Comparison of ENCODE assay signal across 8 cellular contexts in the genomic region with DNA sequence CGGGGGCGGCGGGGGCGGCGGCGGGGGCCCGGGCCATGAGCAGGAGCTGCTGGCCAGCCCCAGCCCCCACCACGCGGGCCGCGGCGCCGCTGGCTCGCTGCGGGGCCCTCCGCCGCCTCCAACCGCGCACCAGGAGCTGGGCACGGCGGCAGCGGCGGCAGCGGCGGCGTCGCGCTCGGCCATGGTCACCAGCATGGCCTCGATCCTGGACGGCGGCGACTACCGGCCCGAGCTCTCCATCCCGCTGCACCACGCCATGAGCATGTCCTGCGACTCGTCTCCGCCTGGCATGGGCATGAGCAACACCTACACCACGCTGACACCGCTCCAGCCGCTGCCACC. TPM values are rescaled to one million over a fixed set of nuclear protein-coding genes. Genes with fewer than 3 reads are reported as not detected.
DNase-seq lines count a peak whose midpoint lies in the region; ATAC-seq and TF ChIP-seq lines count a peak whose summit lies in the region.

No MANE protein-coding gene starts in this region.

- peak overlapping the region; percentile 65 for H3K4me3 ChIP-seq in thymus (ENCODE audit: low read length)

- CTCF ChIA-PET in activated naive CD4-positive, alpha-beta T cell treated with anti-CD3 and anti-CD28 coated beads for 36 hours (lab: Charles Lee): no interaction called here
- CTCF ChIA-PET in activated B cell treated with CpG ODN at 0.5 μM for 24 hours (lab: Charles Lee): no interaction called here

- no peak overlapping the region for H3K27ac ChIP-seq in thymus (ENCODE audit: low read depth)

- H3K27me3 ChIP-seq in thymus (ENCODE audit: control insufficient read depth, insufficient read depth): peaks cover 96% of the 10 kb centered on the region

- H3K4me1 Mint-ChIP-seq in activated naive CD4-positive, alpha-beta T cell treated with anti-CD3 and anti-CD28 coated beads for 36 hours (ENCODE audit: low read depth): peaks cover 54% of the 10 kb centered on the region
- H3K4me1 Mint-ChIP-seq in activated B cell treated with CpG ODN at 0.5 μM for 24 hours (peaks cover 39% of the 10 kb centered on the region), immature natural killer cell (peaks cover 13 to 18% of the 10 kb centered on the region in 2 donors)

- H3K4me3 Mint-ChIP-seq in activated naive CD4-positive, alpha-beta T cell treated with anti-CD3 and anti-CD28 coated beads for 36 hours: peak overlapping the region; percentile 38
- H3K4me3 Mint-ChIP-seq in activated B cell treated with CpG ODN at 0.5 μM for 24 hours (peak overlapping the region; percentile 61), immature natural killer cell (peak overlapping the region; percentile 46 to 68 (median 60))

- intact Hi-C loops in activated naive CD4-positive, alpha-beta T cell treated with anti-CD3 and anti-CD28 coated beads for 36 hours (cut with micrococcal nuclease): loop anchor here (2.0 to 5.0 kb wide), 6 partner anchors 126 to 1849 kb away; a partner anchor contains a TSS
- intact Hi-C loops in activated B cell treated with CpG ODN at 0.5 μM for 24 hours (cut with micrococcal nuclease): loop anchor here (5.0 kb wide), 1 partner anchor 799 kb away; a partner anchor contains a TSS

- H3K36me3 Mint-ChIP-seq in activated naive CD4-positive, alpha-beta T cell treated with anti-CD3 and anti-CD28 coated beads for 36 hours (ENCODE audit: low read depth): no peaks in the 10 kb centered on the region
- H3K36me3 Mint-ChIP-seq in activated naive CD4-positive, alpha-beta T cell treated with anti-CD3 and anti-CD28 coated beads, Interleukin-2, amount 50 U/mL, for 72 hours: peaks cover 36 to 46% of the 10 kb centered on the region in 2 donors
- H3K36me3 Mint-ChIP-seq in activated B cell treated with CpG ODN at 0.5 μM for 24 hours (ENCODE audit: low read depth): no peaks in the 10 kb centered on the region
- peaks cover 0 to 8% (median 4%) of the 10 kb centered on the region in 3 donors for H3K36me3 Mint-ChIP-seq in immature natural killer cell

- no peaks in the 10 kb centered on the region for H3K9me3 Mint-ChIP-seq in activated naive CD4-positive, alpha-beta T cell treated with anti-CD3 and anti-CD28 coated beads for 36 hours
- H3K9me3 Mint-ChIP-seq in activated naive CD4-positive, alpha-beta T cell treated with anti-CD3 and anti-CD28 coated beads, Interleukin-2, amount 50 U/mL, for 72 hours: peaks cover 3 to 12% of the 10 kb centered on the region in 2 donors
- H3K9me3 Mint-ChIP-seq in activated B cell treated with CpG ODN at 0.5 μM for 24 hours (no peaks in the 10 kb centered on the region), immature natural killer cell (peaks cover under 1 to 48% (median 13%) of the 10 kb centered on the region in 6 donors)

- ATAC-seq in activated naive CD4-positive, alpha-beta T cell treated with anti-CD3 and anti-CD28 coated beads, Interleukin-2, amount 50 U/mL, for 72 hours: no peak
- ATAC-seq in activated B cell treated with CpG ODN at 0.5 μM for 24 hours (ENCODE audit: low read depth) (no peak), GM19455 (IDR thresholded peaks at IDR 0.05; ENCODE audit: unreplicated experiment) (no peak), HG03280 (IDR thresholded peaks at IDR 0.05; ENCODE audit: unreplicated experiment) (no peak)

- no peak for TF ChIP-seq CTCF in activated B cell treated with CpG ODN at 0.5 μM for 24 hours (IDR thresholded peaks at IDR 0.05)

- peaks cover 88% of the 10 kb centered on the region for H3K27me3 Mint-ChIP-seq in activated naive CD4-positive, alpha-beta T cell treated with anti-CD3 and anti-CD28 coated beads for 36 hours (ENCODE audit: low read depth)
- peaks cover 77% of the 10 kb centered on the region for H3K27me3 Mint-ChIP-seq in activated B cell treated with CpG ODN at 0.5 μM for 24 hours
- H3K27me3 Mint-ChIP-seq in immature natural killer cell (ENCODE audit: low read depth in 3 of 3): peaks cover 31 to 73% (median 63%) of the 10 kb centered on the region in 3 donors

- H3K36me3 ChIP-seq in thymus (ENCODE audit: control insufficient read depth, insufficient read depth): no peaks in the 10 kb centered on the region

- WGBS in thymus: 4% methylated on average over 43 of the region's 43 CpGs

- no peak overlapping the region for H3K27ac Mint-ChIP-seq in activated naive CD4-positive, alpha-beta T cell treated with anti-CD3 and anti-CD28 coated beads for 36 hours
- peak overlapping the region in 1 of 2 donors; percentile 72 for H3K27ac Mint-ChIP-seq in activated naive CD4-positive, alpha-beta T cell treated with anti-CD3 and anti-CD28 coated beads, Interleukin-2, amount 50 U/mL, for 72 hours
- H3K27ac Mint-ChIP-seq in activated B cell treated with CpG ODN at 0.5 μM for 24 hours: no peak overlapping the region
- H3K27ac Mint-ChIP-seq in immature natural killer cell: no peak overlapping the region

- no peak for DNase-seq in activated naive CD4-positive, alpha-beta T cell treated with anti-CD3 and anti-CD28 coated beads for 36 hours
- DNase-seq in activated naive CD4-positive, alpha-beta T cell treated with anti-CD3 and anti-CD28 coated beads, Interleukin-2, amount 50 U/mL, for 72 hours (ENCODE audit: low spot score in 2 of 2): no peak
- no peak for DNase-seq in activated B cell treated with CpG ODN at 0.5 μM for 24 hours
- DNase-seq in immature natural killer cell: no peak
- DNase-seq in HCEC 1CT: no peak

- no peaks in the 10 kb centered on the region for H3K9me3 ChIP-seq in thymus (ENCODE audit: control insufficient read depth)

- peaks cover 3% of the 10 kb centered on the region for H3K4me1 ChIP-seq in thymus (ENCODE audit: control insufficient read depth, insufficient read depth, low read length)

- POLR2A ChIA-PET in activated B cell treated with CpG ODN at 0.5 μM for 24 hours (lab: Charles Lee): no interaction called here

RNA-seq across cellular contexts. Expression of a gene that starts 0.6 kb away (rescaled TPM):
- not detected for total RNA-seq in activated naive CD4-positive, alpha-beta T cell treated with anti-CD3 and anti-CD28 coated beads for 36 hours
- under 1 TPM in 1 of 2 donors, not detected in 1; 0.02 TPM for total RNA-seq in activated naive CD4-positive, alpha-beta T cell treated with anti-CD3 and anti-CD28 coated beads, Interleukin-2, amount 50 U/mL, for 72 hours
- total RNA-seq in activated B cell treated with CpG ODN at 0.5 μM for 24 hours: not detected in 2 replicates
- polyA plus RNA-seq in immature natural killer cell: not detected
- 0.02 TPM for polyA plus RNA-seq in thymus
